16 cellular contexts compared by ENCODE assay signal in the genomic region with DNA sequence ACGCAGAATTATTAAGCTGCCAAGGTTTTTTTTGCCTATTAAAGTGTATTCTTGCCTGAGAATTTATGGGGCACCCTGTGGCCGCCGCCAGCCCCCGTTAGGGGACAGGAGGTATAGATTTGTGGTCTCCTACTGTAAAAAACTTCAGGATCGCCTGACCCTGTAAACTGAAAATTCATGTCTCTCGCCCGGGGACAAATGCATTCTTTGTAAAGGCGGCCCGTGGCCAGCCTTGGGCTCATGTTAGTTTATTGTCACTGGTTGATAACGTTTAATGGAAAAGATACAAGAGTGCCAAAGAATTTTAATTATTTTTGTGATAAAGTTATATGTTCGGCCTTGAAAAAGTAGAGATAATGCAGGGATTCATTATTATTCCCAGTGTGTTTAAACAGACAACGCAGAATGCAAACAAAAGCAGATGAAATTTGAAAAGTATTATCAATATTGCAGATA.
"Had no signal": no experiment of that assay in that cellular context is flagged by ENCODE, and none has a peak within 500 bp of the region (broad histone marks: within the 10 kb centered on the region; RNA-seq: fewer than 3 reads in every experiment).

No MANE protein-coding gene starts in this region.

- H3K27ac ChIP-seq: esophagus squamous epithelium, gastroesophageal sphincter, neutrophil, right atrium auricular region, sigmoid colon, skin epidermis, stomach had no signal

- ATAC-seq: gastroesophageal sphincter; left colon; naive thymus-derived CD8-positive, alpha-beta T cell had no signal

- H3K9me3 ChIP-seq: esophagus squamous epithelium, neutrophil, right atrium auricular region, sigmoid colon had no signal

- H3K36me3 ChIP-seq: esophagus squamous epithelium, gastroesophageal sphincter, neutrophil, right atrium auricular region, sigmoid colon, stomach had no signal

- H3K27me3 ChIP-seq: neutrophil, right atrium auricular region, sigmoid colon had no signal

- H3K4me3 ChIP-seq: esophagus squamous epithelium, gastroesophageal sphincter, right atrium auricular region, sigmoid colon, skin epidermis, stomach had no signal

- DNase-seq: esophagus squamous epithelium; foreskin fibroblast; glutamatergic neuron; immature natural killer cell; left colon; mesendoderm; sigmoid colon; stimulated activated CD4-positive, alpha-beta T cell treated with anti-CD3 and anti-CD28 coated beads, Interleukin-12 subunit alpha, Interleukin-12 subunit beta, amount 100 ng/mL, for 4 hours; stimulated activated naive CD4-positive, alpha-beta T cell; stomach; trophoblast cell had no signal

- H3K4me1 ChIP-seq: esophagus squamous epithelium, gastroesophageal sphincter, right atrium auricular region, sigmoid colon, stomach had no signal
